Comparison of ENCODE assay signal across 12 cellular contexts in genomic region chr19:1168562-1168873, GRCh38. TPM values are rescaled to one million over a fixed set of nuclear protein-coding genes. Genes with fewer than 3 reads are reported as not detected.
DNase-seq lines count a peak whose midpoint lies in the region; ATAC-seq and TF ChIP-seq lines count a peak whose summit lies in the region.
"Had no signal": no experiment of that assay in that cellular context is flagged by ENCODE, and none has a peak within 500 bp of the region (broad histone marks: within the 10 kb centered on the region; RNA-seq: fewer than 3 reads in every experiment).

No MANE protein-coding gene starts in this region.

- no peaks in the 10 kb centered on the region for H3K9me3 ChIP-seq in gastroesophageal sphincter
- H3K9me3 ChIP-seq in psoas muscle: no peaks in the 10 kb centered on the region
- H3K9me3 ChIP-seq in aorta (ENCODE audit: control insufficient read depth, low read length): no peaks in the 10 kb centered on the region
- H3K9me3 ChIP-seq: ascending aorta had no signal

- no CpG with 5 or more reads among the region's 22 CpGs for WGBS in gastroesophageal sphincter (ENCODE audit: low coverage in 1 of 2), 2 donors
- 89 to 92% (median 90%) methylated on average over 16 to 22 of the region's 22 CpGs for WGBS in psoas muscle, 3 donors
- WGBS in aorta, 2 donors: 91% methylated on average over 14 to 22 of the region's 22 CpGs

- TF ChIP-seq CTCF in C4-2B (conservative IDR thresholded peaks at IDR 0.05): no peak
- no peak for TF ChIP-seq CTCF in astrocyte of the cerebellum (IDR thresholded peaks at IDR 0.05; ENCODE audit: low read depth, low read length, missing control alignments)
- TF ChIP-seq CTCF in gastroesophageal sphincter (IDR thresholded peaks at IDR 0.05): no peak
- no peak for TF ChIP-seq CTCF in psoas muscle (IDR thresholded peaks at IDR 0.05)

- peak overlapping the region; percentile 99 for H3K27ac ChIP-seq in C4-2B
- H3K27ac ChIP-seq in gastroesophageal sphincter: peak overlapping the region in 3 of 4 donors; percentile 78 to 82 (median 81)
- peak overlapping the region; percentile 9 for H3K27ac ChIP-seq in psoas muscle
- no peak overlapping the region for H3K27ac ChIP-seq in aorta (ENCODE audit: low read depth in 1 of 2, low read length in 2 of 2)
- H3K27ac ChIP-seq: parathyroid adenoma had no signal

- no peak for TF ChIP-seq EP300 in gastroesophageal sphincter (IDR thresholded peaks at IDR 0.05)

- intact Hi-C loops in psoas muscle (cut with DNase I): no loop called here
- intact Hi-C loops in left cardiac atrium (cut with DNase I): no loop called here
- intact Hi-C loops in aorta (cut with DNase I): no loop called here

- DNase-seq in astrocyte of the cerebellum (ENCODE audit: low read depth): no peak
- DNase-seq in psoas muscle: peak in 1 of 2 donors; percentile 43
- DNase-seq in left cardiac atrium: no peak
- DNase-seq in aorta: no peak
- DNase-seq in stimulated activated CD4-positive, alpha-beta T cell treated with anti-CD3 and anti-CD28 coated beads, Interleukin-12 subunit alpha, Interleukin-12 subunit beta, amount 100 ng/mL, for 4 hours: no peak
- DNase-seq: activated T-cell treated with anti-CD3 and anti-CD28 coated beads for 4 hours, NCI-H2227 treated with DMSO at 0.1 percent for 48 hours had no signal

- H3K27me3 ChIP-seq in gastroesophageal sphincter (no peaks in the 10 kb centered on the region), psoas muscle (ENCODE audit: insufficient read depth in 3 of 3, low read length in 2 of 3) (no peaks in the 10 kb centered on the region), aorta (ENCODE audit: control insufficient read depth in 1 of 2, insufficient read depth in 2 of 2, low read length in 1 of 2) (no peaks in the 10 kb centered on the region)
- H3K27me3 ChIP-seq: ascending aorta had no signal

- peaks cover 0 to 28% of the 10 kb centered on the region in 2 donors for H3K36me3 ChIP-seq in gastroesophageal sphincter
- no peaks in the 10 kb centered on the region for H3K36me3 ChIP-seq in psoas muscle (ENCODE audit: insufficient read depth in 1 of 2, low read depth in 1 of 2)
- H3K36me3 ChIP-seq in aorta (ENCODE audit: control insufficient read depth in 1 of 2, insufficient read depth in 2 of 2, low read length in 1 of 2): no peaks in the 10 kb centered on the region

- no peak for ATAC-seq in gastroesophageal sphincter
- no peak for ATAC-seq in psoas muscle
- ATAC-seq in HG03432 (IDR thresholded peaks at IDR 0.05; ENCODE audit: unreplicated experiment): no peak
- ATAC-seq in left cardiac atrium: no peak
- ATAC-seq in aorta (ENCODE audit: low FRiP score): no peak

- H3K4me1 ChIP-seq in gastroesophageal sphincter (peaks cover 0 to 84% (median 29%) of the 10 kb centered on the region in 3 donors), psoas muscle (peaks cover 25% of the 10 kb centered on the region), aorta (ENCODE audit: control insufficient read depth in 1 of 2, insufficient read depth in 2 of 2, low read length in 2 of 2) (no peaks in the 10 kb centered on the region)

- TF ChIP-seq POLR2A in gastroesophageal sphincter (IDR thresholded peaks at IDR 0.05): no peak

- in situ Hi-C loops in astrocyte of the cerebellum (cut with HindIII; ENCODE audit: low sequenced_read_pairs): no loop called here

- H3K4me3 ChIP-seq in astrocyte of the cerebellum (ENCODE audit: low read depth, low read length) (peak overlapping the region; percentile 24), gastroesophageal sphincter (peak overlapping the region in 1 of 2 donors; percentile 46), psoas muscle (peak overlapping the region; percentile 38), aorta (ENCODE audit: low read length in 2 of 2) (no peak overlapping the region)

RNA-seq across cellular contexts. Expression of gene SBNO2, which starts 5.5 kb away (rescaled TPM):
- total RNA-seq in gastroesophageal sphincter (10 to 100 TPM; 14.9 to 67.2 (median 20.9) TPM), psoas muscle (100 to 1,000 TPM in 1 of 4 donors, 10 to 100 TPM in 3; 20.9 to 138 (median 76.9) TPM), left cardiac atrium (10 to 100 TPM; 27.2 to 64.2 TPM), aorta (100 to 1,000 TPM in 1 of 2 donors, 10 to 100 TPM in 1; 97.2 to 165 TPM)
- polyA plus RNA-seq in psoas muscle (10 to 100 TPM; 18.5 to 47.2 (median 20.2) TPM), aorta (10 to 100 TPM; 11.0 to 53.3 TPM)

RNA-seq across cellular contexts. Expression of gene STK11, which starts 37.1 kb away (rescaled TPM):
- total RNA-seq in gastroesophageal sphincter: 10 to 100 TPM; 56.8 to 80.7 (median 60.9) TPM
- 10 to 100 TPM; 83.5 to 95.0 (median 88.3) TPM for total RNA-seq in psoas muscle
- polyA plus RNA-seq in psoas muscle: 100 to 1,000 TPM in 1 of 3 donors, 10 to 100 TPM in 2; 64.9 to 133 (median 83.4) TPM
- total RNA-seq in left cardiac atrium: 10 to 100 TPM; 48.2 to 53.0 TPM
- 10 to 100 TPM; 39.4 to 59.5 TPM for total RNA-seq in aorta
- polyA plus RNA-seq in aorta: 10 to 100 TPM; 30.1 to 58.9 TPM

Comparison
In these comparisons a context has a peak if more than half of its experiments do, and no peak if none do; other contexts are left out.
1. H3K27ac ChIP-seq: peak in C4-2B (single experiment), gastroesophageal sphincter (3 of 4) and psoas muscle (single experiment); none in aorta (0 of 2).
2. H3K4me3 ChIP-seq: peak in astrocyte of the cerebellum (single experiment) and psoas muscle (single experiment); none in aorta (0 of 2).